In genomic region chr10:131094406-131095108, GRCh38 we compare ENCODE assay signal across 11 cellular contexts.
DNase-seq lines count a peak whose midpoint lies in the region; ATAC-seq, FAIRE-seq and TF ChIP-seq lines count a peak whose summit lies in the region.
"Had no signal": no experiment of that assay in that cellular context is flagged by ENCODE, and none has a peak within 500 bp of the region (broad histone marks: within the 10 kb centered on the region; RNA-seq: fewer than 3 reads in every experiment).

No MANE protein-coding gene starts in this region.

- no peaks in the 10 kb centered on the region for H3K9me3 ChIP-seq in spleen
- H3K9me3 ChIP-seq: suprapubic skin had no signal

- intact Hi-C loops in spleen (cut with DNase I; ENCODE audit: low total_unique reads), result no loop called here

- TF ChIP-seq CTCF in spleen (IDR thresholded peaks at IDR 0.05 in 8 of 11, conservative IDR thresholded peaks at IDR 0.05 in 3 of 11), result no peak

- FAIRE-seq in RCC 7860 (lab: Jason Lieb, UNC), result peak; percentile 69

- H3K4me3 ChIP-seq in spleen, result no peak overlapping the region
- H3K4me3 ChIP-seq: suprapubic skin had no signal

- H3K27ac ChIP-seq in spleen, result peak overlapping the region; percentile 21 to 73 (median 64)
- H3K27ac ChIP-seq: suprapubic skin had no signal

- no peak for TF ChIP-seq POLR2A in spleen (IDR thresholded peaks at IDR 0.05)

- ATAC-seq in HG03025 (IDR thresholded peaks at IDR 0.05; ENCODE audit: low FRiP score, unreplicated experiment) (no peak), GM18498 (IDR thresholded peaks at IDR 0.05; ENCODE audit: unreplicated experiment) (no peak), GM18870 (IDR thresholded peaks at IDR 0.05; ENCODE audit: unreplicated experiment) (no peak)
- ATAC-seq: T-helper 17 cell had no signal

- H3K27me3 ChIP-seq in spleen (replicated peaks in 1 of 7), result no peaks in the 10 kb centered on the region
- H3K27me3 ChIP-seq: suprapubic skin had no signal

- DNase-seq in NCI-H1417 (lab: John Stamatoyannopoulos, UW) (peak; percentile 11 to 76 (median 68)), NCI-H1417 treated with DMSO at 0.1 percent for 48 hours (lab: John Stamatoyannopoulos, UW) (no peak), RCC 7860 (ENCODE audit: low spot score) (peak; percentile 19), iPS-NIHi11 (ENCODE audit: low spot score) (peak; percentile 13), spleen (no peak)
- DNase-seq: NCI-H2029, T-helper 17 cell had no signal

- WGBS in spleen, 5 donors, result 32 to 43% (median 38%) methylated on average over 13 to 16 of the region's 16 CpGs

- H3K36me3 ChIP-seq in spleen, result no peaks in the 10 kb centered on the region
- H3K36me3 ChIP-seq: suprapubic skin had no signal

- peaks cover 0 to 34% (median 12%) of the 10 kb centered on the region in 6 donors for H3K4me1 ChIP-seq in spleen

Comparison
In these comparisons a context has a peak if more than half of its experiments do, and no peak if none do; other contexts are left out.
1. DNase-seq: peak in NCI-H1417 (3 of 3), RCC 7860 (single experiment) and iPS-NIHi11 (single experiment); none in NCI-H1417 treated with DMSO at 0.1 percent for 48 hours (single experiment) and spleen (single experiment).